ENCODE assay signal across 32 cellular contexts in genomic region chr10:33812586-33812985, GRCh38.
"Had no signal": no experiment of that assay in that cellular context is flagged by ENCODE, and none has a peak within 500 bp of the region (broad histone marks: within the 10 kb centered on the region; RNA-seq: fewer than 3 reads in every experiment).

No MANE protein-coding gene starts in this region.

- H3K4me1 Mint-ChIP-seq: activated CD4-positive, alpha-beta T cell treated with anti-CD3 and anti-CD28 coated beads for 36 hours; activated CD4-positive, alpha-beta T cell treated with anti-CD3 and anti-CD28 coated beads, Interleukin-2, amount 10 ng/mL, durations not matched to agents 24 days and 14 days; activated CD8-positive, alpha-beta memory T cell treated with anti-CD3 and anti-CD28 coated beads, Interleukin-2, amount 10 ng/mL, durations not matched to agents 7 days and 5 days; activated naive CD8-positive, alpha-beta T cell treated with anti-CD3 and anti-CD28 coated beads, Interleukin-2, amount 50 U/mL, for 24 hours; T-helper 17 cell had no signal

- H3K4me1 ChIP-seq: adrenal gland, body of pancreas, esophagus squamous epithelium, gastroesophageal sphincter had no signal

- H3K27me3 Mint-ChIP-seq: activated CD4-positive, alpha-beta memory T cell treated with anti-CD3 and anti-CD28 coated beads for 36 hours; activated CD4-positive, alpha-beta T cell treated with anti-CD3 and anti-CD28 coated beads, Interleukin-2, amount 10 ng/mL, durations not matched to agents 24 days and 14 days; activated CD8-positive, alpha-beta memory T cell treated with anti-CD3 and anti-CD28 coated beads, Interleukin-2, amount 10 ng/mL, durations not matched to agents 7 days and 5 days; activated naive CD8-positive, alpha-beta T cell treated with anti-CD3 and anti-CD28 coated beads for 36 hours; activated naive CD8-positive, alpha-beta T cell treated with anti-CD3 and anti-CD28 coated beads, Interleukin-2, amount 50 U/mL, for 24 hours had no signal

- H3K27me3 ChIP-seq: adrenal gland, body of pancreas, esophagus squamous epithelium, gastroesophageal sphincter had no signal

- H3K27ac ChIP-seq: adrenal gland, body of pancreas, epithelial cell of prostate, esophagus squamous epithelium, gastroesophageal sphincter had no signal

- H3K9me3 ChIP-seq: adrenal gland, body of pancreas, esophagus squamous epithelium, gastroesophageal sphincter had no signal

- DNase-seq: activated CD4-positive, alpha-beta memory T cell treated with anti-CD3 and anti-CD28 coated beads for 36 hours; activated CD4-positive, alpha-beta T cell treated with anti-CD3 and anti-CD28 coated beads for 36 hours; activated CD4-positive, alpha-beta T cell treated with anti-CD3 and anti-CD28 coated beads, Interleukin-2, amount 10 ng/mL, durations not matched to agents 24 days and 14 days; activated CD4-positive, CD25-positive, alpha-beta regulatory T cell; activated CD4-positive, CD25-positive, alpha-beta regulatory T cell treated with anti-CD3 and anti-CD28 coated beads, Interleukin-2, amount 50 U/mL, for 72 hours; activated CD8-positive, alpha-beta memory T cell treated with anti-CD3 and anti-CD28 coated beads, Interleukin-2, amount 10 ng/mL, durations not matched to agents 7 days and 5 days; activated CD8-positive, alpha-beta memory T cell treated with anti-CD3 and anti-CD28 coated beads, Interleukin-2, amount 50 U/mL, for 4 hours; activated CD8-positive, alpha-beta T cell treated with anti-CD3 and anti-CD28 coated beads, Interleukin-2, amount 10 ng/mL, durations not matched to agents 7 days and 5 days; activated effector memory CD4-positive, alpha-beta T cell treated with anti-CD3 and anti-CD28 coated beads, Interleukin-2, amount 50 U/mL, for 16 hours; activated naive CD4-positive, alpha-beta T cell treated with anti-CD3 and anti-CD28 coated beads for 36 hours; activated naive CD8-positive, alpha-beta T cell treated with anti-CD3 and anti-CD28 coated beads for 36 hours; activated naive CD8-positive, alpha-beta T cell treated with anti-CD3 and anti-CD28 coated beads, Interleukin-2, amount 50 U/mL, for 24 hours; activated T-cell treated with anti-CD3 and anti-CD28 coated beads, Interleukin-2, amount 50 U/mL, for 1 hour; activated T-cell treated with anti-CD3 and anti-CD28 coated beads, Interleukin-2, amount 50 U/mL, for 48 hours; adrenal gland; amygdala; aorta; body of pancreas; caudate nucleus; cortex of kidney; dermis blood vessel endothelial cell; effector CD4-positive, alpha-beta T cell; effector memory CD8-positive, alpha-beta T cell; esophagus squamous epithelium; foreskin melanocyte; T-helper 1 cell; T-helper 17 cell had no signal

- H3K36me3 Mint-ChIP-seq: activated CD4-positive, alpha-beta memory T cell treated with anti-CD3 and anti-CD28 coated beads for 36 hours; activated CD8-positive, alpha-beta memory T cell treated with anti-CD3 and anti-CD28 coated beads, Interleukin-2, amount 10 ng/mL, durations not matched to agents 7 days and 5 days; activated naive CD4-positive, alpha-beta T cell treated with anti-CD3 and anti-CD28 coated beads, Interleukin-2, amount 50 U/mL, for 24 hours; activated naive CD8-positive, alpha-beta T cell treated with anti-CD3 and anti-CD28 coated beads for 36 hours had no signal

- H3K4me3 Mint-ChIP-seq: activated CD4-positive, alpha-beta memory T cell treated with anti-CD3 and anti-CD28 coated beads for 36 hours; activated CD4-positive, alpha-beta T cell treated with anti-CD3 and anti-CD28 coated beads for 36 hours; activated CD4-positive, alpha-beta T cell treated with anti-CD3 and anti-CD28 coated beads, Interleukin-2, amount 10 ng/mL, durations not matched to agents 24 days and 14 days; activated CD8-positive, alpha-beta memory T cell treated with anti-CD3 and anti-CD28 coated beads, Interleukin-2, amount 10 ng/mL, durations not matched to agents 7 days and 5 days; activated CD8-positive, alpha-beta T cell treated with anti-CD3 and anti-CD28 coated beads, Interleukin-2, amount 10 ng/mL, durations not matched to agents 7 days and 5 days; activated naive CD4-positive, alpha-beta T cell treated with anti-CD3 and anti-CD28 coated beads for 36 hours; activated naive CD4-positive, alpha-beta T cell treated with anti-CD3 and anti-CD28 coated beads, Interleukin-2, amount 50 U/mL, for 24 hours; activated naive CD8-positive, alpha-beta T cell treated with anti-CD3 and anti-CD28 coated beads for 36 hours; activated naive CD8-positive, alpha-beta T cell treated with anti-CD3 and anti-CD28 coated beads, Interleukin-2, amount 50 U/mL, for 24 hours; activated T-helper 1 cell treated with anti-CD3 and anti-CD28 coated beads, Interleukin-12 subunit alpha, Interleukin-12 subunit beta, Interleukin-2, Interleukin-4 antibody, amounts not matched to agents 30 ng/mL and 10 ng/mL and 1 ng/mL, durations not matched to agents 14 hours and 24 hours and 36 hours; effector memory CD8-positive, alpha-beta T cell; T-helper 17 cell had no signal

- ATAC-seq: activated CD4-positive, alpha-beta T cell treated with anti-CD3 and anti-CD28 coated beads for 36 hours; activated CD8-positive, alpha-beta memory T cell treated with anti-CD3 and anti-CD28 coated beads, Interleukin-2, amount 10 ng/mL, durations not matched to agents 7 days and 5 days; activated CD8-positive, alpha-beta T cell treated with anti-CD3 and anti-CD28 coated beads, Interleukin-2, amount 10 ng/mL, durations not matched to agents 7 days and 5 days; activated naive CD8-positive, alpha-beta T cell treated with anti-CD3 and anti-CD28 coated beads, Interleukin-2, amount 50 U/mL, for 24 hours; body of pancreas; effector memory CD8-positive, alpha-beta T cell; gastroesophageal sphincter; T-helper 17 cell had no signal

- H3K4me3 ChIP-seq: adrenal gland, body of pancreas, esophagus squamous epithelium, gastroesophageal sphincter had no signal

- H3K27ac Mint-ChIP-seq: activated CD4-positive, alpha-beta memory T cell treated with anti-CD3 and anti-CD28 coated beads for 36 hours; activated CD4-positive, alpha-beta T cell treated with anti-CD3 and anti-CD28 coated beads for 36 hours; activated CD4-positive, alpha-beta T cell treated with anti-CD3 and anti-CD28 coated beads, Interleukin-2, amount 10 ng/mL, durations not matched to agents 24 days and 14 days; activated CD8-positive, alpha-beta memory T cell treated with anti-CD3 and anti-CD28 coated beads, Interleukin-2, amount 10 ng/mL, durations not matched to agents 7 days and 5 days; activated CD8-positive, alpha-beta T cell treated with anti-CD3 and anti-CD28 coated beads, Interleukin-2, amount 10 ng/mL, durations not matched to agents 7 days and 5 days; activated naive CD4-positive, alpha-beta T cell treated with anti-CD3 and anti-CD28 coated beads for 36 hours; activated naive CD4-positive, alpha-beta T cell treated with anti-CD3 and anti-CD28 coated beads, Interleukin-2, amount 50 U/mL, for 24 hours; activated naive CD8-positive, alpha-beta T cell treated with anti-CD3 and anti-CD28 coated beads for 36 hours; activated naive CD8-positive, alpha-beta T cell treated with anti-CD3 and anti-CD28 coated beads, Interleukin-2, amount 50 U/mL, for 24 hours; activated T-helper 1 cell treated with anti-CD3 and anti-CD28 coated beads, Interleukin-12 subunit alpha, Interleukin-12 subunit beta, Interleukin-2, Interleukin-4 antibody, amounts not matched to agents 30 ng/mL and 10 ng/mL and 1 ng/mL, durations not matched to agents 14 hours and 24 hours and 36 hours; activated T-helper 2 cell treated with anti-CD3 and anti-CD28 coated beads, Interferon-gamma antibody, Interleukin-2, Interleukin-4, amounts not matched to agents 10 μg/mL and 5 μg/mL and 100 μg/mL, durations not matched to agents 14 hours and 24 hours and 36 hours; effector memory CD8-positive, alpha-beta T cell; T-helper 17 cell had no signal

- H3K9me3 Mint-ChIP-seq: activated CD4-positive, alpha-beta memory T cell treated with anti-CD3 and anti-CD28 coated beads for 36 hours; activated CD4-positive, alpha-beta T cell treated with anti-CD3 and anti-CD28 coated beads, Interleukin-2, amount 10 ng/mL, durations not matched to agents 24 days and 14 days; activated naive CD4-positive, alpha-beta T cell treated with anti-CD3 and anti-CD28 coated beads for 36 hours; activated naive CD4-positive, alpha-beta T cell treated with anti-CD3 and anti-CD28 coated beads, Interleukin-2, amount 50 U/mL, for 24 hours; activated naive CD8-positive, alpha-beta T cell treated with anti-CD3 and anti-CD28 coated beads, Interleukin-2, amount 50 U/mL, for 24 hours; activated T-helper 1 cell treated with anti-CD3 and anti-CD28 coated beads, Interleukin-12 subunit alpha, Interleukin-12 subunit beta, Interleukin-2, Interleukin-4 antibody, amounts not matched to agents 30 ng/mL and 10 ng/mL and 1 ng/mL, durations not matched to agents 14 hours and 24 hours and 36 hours; activated T-helper 2 cell treated with anti-CD3 and anti-CD28 coated beads, Interferon-gamma antibody, Interleukin-2, Interleukin-4, amounts not matched to agents 10 μg/mL and 5 μg/mL and 100 μg/mL, durations not matched to agents 14 hours and 24 hours and 36 hours had no signal

- H3K36me3 ChIP-seq: adrenal gland, esophagus squamous epithelium, gastroesophageal sphincter had no signal
